12 cellular contexts compared by ENCODE assay signal in the genomic region with DNA sequence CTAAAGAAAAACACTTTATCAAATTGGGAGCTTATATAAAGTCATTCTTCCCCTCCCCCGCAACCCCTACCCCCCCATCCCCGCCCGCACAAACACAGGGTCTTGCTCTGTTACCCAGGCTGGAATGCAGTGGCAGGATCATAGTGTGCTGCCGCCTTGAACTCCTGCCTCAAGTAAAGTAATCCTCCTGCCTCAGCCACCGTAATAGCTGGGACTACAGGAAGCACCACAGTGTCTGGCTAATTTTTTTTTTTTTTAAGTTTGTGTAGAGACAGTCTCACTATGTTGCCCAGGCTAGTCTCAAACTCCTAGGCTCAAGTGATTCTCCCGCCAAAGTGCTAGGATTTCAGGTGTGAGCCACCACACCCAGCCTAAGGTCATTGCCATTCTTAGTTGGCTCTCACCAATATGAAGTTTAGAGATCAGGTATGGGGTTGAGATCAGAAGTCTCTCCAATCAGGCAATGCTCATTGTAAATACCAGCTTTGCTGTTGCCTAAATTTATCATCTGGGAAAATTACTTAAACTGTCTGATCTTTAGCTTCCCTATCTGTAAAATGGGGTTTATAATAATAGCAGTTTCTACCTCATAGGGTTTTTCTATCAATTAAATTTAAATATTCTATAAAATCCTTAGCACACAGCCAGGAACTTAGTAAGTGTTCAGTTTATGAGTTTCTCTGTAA.
A peak's percentile ranks its signal among the peaks of the same experiment; 100 is the strongest.
DNase-seq lines count a peak whose midpoint lies in the region; ATAC-seq and TF ChIP-seq lines count a peak whose summit lies in the region.
"Had no signal": no experiment of that assay in that cellular context is flagged by ENCODE, and none has a peak within 500 bp of the region (broad histone marks: within the 10 kb centered on the region; RNA-seq: fewer than 3 reads in every experiment).

No MANE protein-coding gene starts in this region.

- H3K4me1 ChIP-seq in gastrocnemius medialis, result peaks cover 8 to 22% of the 10 kb centered on the region in 2 donors

- peak overlapping the region; percentile 18 for H3K4me3 Mint-ChIP-seq in T-helper 1 cell treated with Interleukin-12 subunit alpha and Interleukin-12 subunit beta and Interleukin-4 antibody, amounts not matched to agents 30 μg/mL and 1 μg/mL, for 36 hours
- H3K4me3 Mint-ChIP-seq in osteocyte (ENCODE audit: unreplicated experiment), result no peak overlapping the region

- H3K27ac Mint-ChIP-seq in T-helper 1 cell treated with Interleukin-12 subunit alpha and Interleukin-12 subunit beta and Interleukin-4 antibody, amounts not matched to agents 30 μg/mL and 1 μg/mL, for 36 hours, result peak overlapping the region; percentile 88
- H3K27ac Mint-ChIP-seq in osteocyte (ENCODE audit: unreplicated experiment), result peak overlapping the region; percentile 59

- TF ChIP-seq POLR2A in gastrocnemius medialis (IDR thresholded peaks at IDR 0.05), result no peak

- TF ChIP-seq CTCF in osteocyte (IDR thresholded peaks at IDR 0.05), result no peak
- TF ChIP-seq CTCF in gastrocnemius medialis (IDR thresholded peaks at IDR 0.05 in 4 of 5, conservative IDR thresholded peaks at IDR 0.05 in 1 of 5), result no peak

- intact Hi-C loops in gastrocnemius medialis (cut with DNase I; ENCODE audit: low total_unique reads), result no loop called here

- no peaks in the 10 kb centered on the region for H3K9me3 ChIP-seq in gastrocnemius medialis

- no peak for ATAC-seq in gastrocnemius medialis
- ATAC-seq in GM21528 (IDR thresholded peaks at IDR 0.05; ENCODE audit: low FRiP score, unreplicated experiment), result no peak

- in situ Hi-C loops in gastrocnemius medialis (cut with MboI; ENCODE audit: low sequenced_read_pairs in 4 of 4), result no loop called here

- no peaks in the 10 kb centered on the region for H3K27me3 Mint-ChIP-seq in T-helper 1 cell treated with Interleukin-12 subunit alpha and Interleukin-12 subunit beta and Interleukin-4 antibody, amounts not matched to agents 30 μg/mL and 1 μg/mL, for 36 hours (ENCODE audit: low read depth)
- H3K27me3 Mint-ChIP-seq in osteocyte (ENCODE audit: unreplicated experiment), result no peaks in the 10 kb centered on the region

- H3K36me3 Mint-ChIP-seq in T-helper 1 cell treated with Interleukin-12 subunit alpha and Interleukin-12 subunit beta and Interleukin-4 antibody, amounts not matched to agents 30 μg/mL and 1 μg/mL, for 36 hours (ENCODE audit: low read depth), result peaks cover 43% of the 10 kb centered on the region
- H3K36me3 Mint-ChIP-seq in osteocyte (ENCODE audit: unreplicated experiment), result peaks cover 36% of the 10 kb centered on the region

- H3K4me1 Mint-ChIP-seq in T-helper 1 cell treated with Interleukin-12 subunit alpha and Interleukin-12 subunit beta and Interleukin-4 antibody, amounts not matched to agents 30 μg/mL and 1 μg/mL, for 36 hours (ENCODE audit: low read depth), result peaks cover 79% of the 10 kb centered on the region
- H3K4me1 Mint-ChIP-seq in osteocyte (ENCODE audit: unreplicated experiment), result peaks cover 59% of the 10 kb centered on the region

- H3K4me3 ChIP-seq in Jurkat, Clone E6-1 (ENCODE audit: low read length), result no peak overlapping the region
- H3K4me3 ChIP-seq in gastrocnemius medialis, result no peak overlapping the region

- no peaks in the 10 kb centered on the region for H3K9me3 Mint-ChIP-seq in T-helper 1 cell treated with Interleukin-12 subunit alpha and Interleukin-12 subunit beta and Interleukin-4 antibody, amounts not matched to agents 30 μg/mL and 1 μg/mL, for 36 hours
- no peaks in the 10 kb centered on the region for H3K9me3 Mint-ChIP-seq in osteocyte (ENCODE audit: unreplicated experiment)

- H3K27me3 ChIP-seq in gastrocnemius medialis, result no peaks in the 10 kb centered on the region

- peaks cover 0 to 5% of the 10 kb centered on the region in 2 donors for H3K36me3 ChIP-seq in gastrocnemius medialis

- H3K27ac ChIP-seq in gastrocnemius medialis, result no peak overlapping the region
- H3K27ac ChIP-seq: 22Rv1 had no signal

- DNase-seq in T-helper 1 cell (no peak), dermis blood vessel endothelial cell (peak; percentile 40), osteocyte (ENCODE audit: extremely low spot score, unreplicated experiment) (no peak), medulla oblongata (ENCODE audit: extremely low spot score) (no peak), gastrocnemius medialis (no peak)
- DNase-seq in Jurkat, Clone E6-1 (ENCODE audit: low read depth, low spot score), result peak; percentile 36
- DNase-seq: DMS79, NCI-H510A, SHP77 treated with DMSO at 0.1 percent for 48 hours had no signal

Comparison
In these comparisons a context has a peak if more than half of its experiments do, and no peak if none do; other contexts are left out.
1. DNase-seq: peak in Jurkat, Clone E6-1 (single experiment) and dermis blood vessel endothelial cell (single experiment); none in T-helper 1 cell (0 of 5), osteocyte (single experiment), medulla oblongata (single experiment) and gastrocnemius medialis (0 of 2).